1 cellular context compared by ENCODE assay signal in the genomic region with DNA sequence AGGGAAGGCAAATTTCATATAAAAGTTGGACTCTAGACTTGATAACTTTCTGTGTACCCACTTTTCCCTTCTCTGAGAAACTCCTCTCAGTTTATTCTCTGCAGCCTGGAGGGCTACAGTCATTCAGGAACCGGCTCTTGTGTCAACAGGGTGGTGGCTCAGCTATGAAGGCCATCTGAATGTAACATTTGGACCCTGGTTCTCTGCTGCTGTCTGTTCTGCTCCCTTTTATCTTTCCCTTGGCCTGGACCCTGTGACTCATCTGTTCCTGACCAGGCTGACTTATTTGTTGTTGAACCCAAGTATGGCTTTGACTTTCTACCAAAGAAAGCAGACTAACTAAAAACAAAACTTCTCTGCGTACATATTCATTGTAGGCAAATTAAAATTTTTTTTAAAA.
TF ChIP-seq lines count a peak whose summit lies in the region.

No MANE protein-coding gene starts in this region.

TF ChIP-seq in HepG2, 621 proteins besides CTCF, POLR2A, EP300 and RAD21 (continued from another document and continues in another):
- TF ChIP-seq, protein P1, sequence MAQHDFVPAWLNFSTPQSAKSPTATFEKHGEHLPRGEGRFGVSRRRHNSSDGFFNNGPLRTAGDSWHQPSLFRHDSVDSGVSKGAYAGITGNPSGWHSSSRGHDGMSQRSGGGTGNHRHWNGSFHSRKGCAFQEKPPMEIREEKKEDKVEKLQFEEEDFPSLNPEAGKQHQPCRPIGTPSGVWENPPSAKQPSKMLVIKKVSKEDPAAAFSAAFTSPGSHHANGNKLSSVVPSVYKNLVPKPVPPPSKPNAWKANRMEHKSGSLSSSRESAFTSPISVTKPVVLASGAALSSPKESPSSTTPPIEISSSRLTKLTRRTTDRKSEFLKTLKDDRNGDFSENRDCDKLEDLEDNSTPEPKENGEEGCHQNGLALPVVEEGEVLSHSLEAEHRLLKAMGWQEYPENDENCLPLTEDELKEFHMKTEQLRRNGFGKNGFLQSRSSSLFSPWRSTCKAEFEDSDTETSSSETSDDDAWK (CRISPR knock-in tag; IDR thresholded peaks at IDR 0.05) = no peak
- TF ChIP-seq IKZF4 (CRISPR knock-in tag; IDR thresholded peaks at IDR 0.05; ENCODE audit: borderline replicate concordance, low read depth, not compliant biosample characterization) = no peak
- TF ChIP-seq ZNF790 (CRISPR knock-in tag; IDR thresholded peaks at IDR 0.05; ENCODE audit: borderline replicate concordance) = no peak
- no peak for TF ChIP-seq ZNF101 (CRISPR knock-in tag; IDR thresholded peaks at IDR 0.05; ENCODE audit: borderline replicate concordance, low read depth)
- TF ChIP-seq, protein P2, sequence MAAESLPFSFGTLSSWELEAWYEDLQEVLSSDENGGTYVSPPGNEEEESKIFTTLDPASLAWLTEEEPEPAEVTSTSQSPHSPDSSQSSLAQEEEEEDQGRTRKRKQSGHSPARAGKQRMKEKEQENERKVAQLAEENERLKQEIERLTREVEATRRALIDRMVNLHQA (CRISPR knock-in tag; IDR thresholded peaks at IDR 0.05) = no peak
- TF ChIP-seq, protein P3, sequence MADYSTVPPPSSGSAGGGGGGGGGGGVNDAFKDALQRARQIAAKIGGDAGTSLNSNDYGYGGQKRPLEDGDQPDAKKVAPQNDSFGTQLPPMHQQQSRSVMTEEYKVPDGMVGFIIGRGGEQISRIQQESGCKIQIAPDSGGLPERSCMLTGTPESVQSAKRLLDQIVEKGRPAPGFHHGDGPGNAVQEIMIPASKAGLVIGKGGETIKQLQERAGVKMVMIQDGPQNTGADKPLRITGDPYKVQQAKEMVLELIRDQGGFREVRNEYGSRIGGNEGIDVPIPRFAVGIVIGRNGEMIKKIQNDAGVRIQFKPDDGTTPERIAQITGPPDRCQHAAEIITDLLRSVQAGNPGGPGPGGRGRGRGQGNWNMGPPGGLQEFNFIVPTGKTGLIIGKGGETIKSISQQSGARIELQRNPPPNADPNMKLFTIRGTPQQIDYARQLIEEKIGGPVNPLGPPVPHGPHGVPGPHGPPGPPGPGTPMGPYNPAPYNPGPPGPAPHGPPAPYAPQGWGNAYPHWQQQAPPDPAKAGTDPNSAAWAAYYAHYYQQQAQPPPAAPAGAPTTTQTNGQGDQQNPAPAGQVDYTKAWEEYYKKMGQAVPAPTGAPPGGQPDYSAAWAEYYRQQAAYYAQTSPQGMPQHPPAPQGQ (CRISPR knock-in tag; IDR thresholded peaks at IDR 0.05; ENCODE audit: borderline replicate concordance) = no peak
- TF ChIP-seq FOXA1 (IDR thresholded peaks at IDR 0.05) = peak; percentile 87
- peak; percentile 96 for TF ChIP-seq FOXA1 (CRISPR knock-in tag; IDR thresholded peaks at IDR 0.05)
- TF ChIP-seq ATM (IDR thresholded peaks at IDR 0.05; ENCODE audit: borderline replicate concordance) = no peak
- TF ChIP-seq ZNF768 (CRISPR knock-in tag; IDR thresholded peaks at IDR 0.05) = no peak
- peak; percentile 52; the same call in 1 of the 2 replicates for TF ChIP-seq SOX13 (IDR thresholded peaks at IDR 0.05)
- peak in 1 of 2 experiments; percentile 75; a peak in 2 of 4 replicates for TF ChIP-seq SOX13 (CRISPR knock-in tag; conservative IDR thresholded peaks at IDR 0.05 in 1 of 2, IDR thresholded peaks at IDR 0.05 in 1 of 2)
- 0 out of 2 replicates have a peak, but pooled peaks have one; percentile 50 for TF ChIP-seq SMAD3 (CRISPR knock-in tag; IDR thresholded peaks at IDR 0.05)
- TF ChIP-seq, protein P4, sequence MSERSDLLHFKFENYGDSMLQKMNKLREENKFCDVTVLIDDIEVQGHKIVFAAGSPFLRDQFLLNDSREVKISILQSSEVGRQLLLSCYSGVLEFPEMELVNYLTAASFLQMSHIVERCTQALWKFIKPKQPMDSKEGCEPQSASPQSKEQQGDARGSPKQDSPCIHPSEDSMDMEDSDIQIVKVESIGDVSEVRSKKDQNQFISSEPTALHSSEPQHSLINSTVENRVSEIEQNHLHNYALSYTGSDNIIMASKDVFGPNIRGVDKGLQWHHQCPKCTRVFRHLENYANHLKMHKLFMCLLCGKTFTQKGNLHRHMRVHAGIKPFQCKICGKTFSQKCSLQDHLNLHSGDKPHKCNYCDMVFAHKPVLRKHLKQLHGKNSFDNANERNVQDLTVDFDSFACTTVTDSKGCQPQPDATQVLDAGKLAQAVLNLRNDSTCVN (CRISPR knock-in tag; IDR thresholded peaks at IDR 0.05; ENCODE audit: borderline replicate concordance) = peak; percentile 94; the same call in 1 of the 2 replicates
- TF ChIP-seq MIER3 (CRISPR knock-in tag; IDR thresholded peaks at IDR 0.05; ENCODE audit: borderline replicate concordance) = peak; percentile 93; the same call in 1 of the 2 replicates
- no peak for TF ChIP-seq MYNN (CRISPR knock-in tag; IDR thresholded peaks at IDR 0.05; ENCODE audit: low read depth)
- no peak for TF ChIP-seq ZNF432 (CRISPR knock-in tag; IDR thresholded peaks at IDR 0.05; ENCODE audit: borderline replicate concordance)
- no peak for TF ChIP-seq ZSCAN25 (CRISPR knock-in tag; IDR thresholded peaks at IDR 0.05)
- no peak; the same call in 1 of the 2 replicates for TF ChIP-seq ZNF747 (CRISPR knock-in tag; IDR thresholded peaks at IDR 0.05; ENCODE audit: borderline replicate concordance)
- peak; percentile 25; the same call in 1 of the 2 replicates for TF ChIP-seq ZNF136 (CRISPR knock-in tag; IDR thresholded peaks at IDR 0.05; ENCODE audit: low read depth)
- no peak for TF ChIP-seq ZNF883 (CRISPR knock-in tag; IDR thresholded peaks at IDR 0.05; ENCODE audit: not compliant biosample characterization)
- no peak for TF ChIP-seq NFATC3 (CRISPR knock-in tag; IDR thresholded peaks at IDR 0.05)
- TF ChIP-seq, protein P5, sequence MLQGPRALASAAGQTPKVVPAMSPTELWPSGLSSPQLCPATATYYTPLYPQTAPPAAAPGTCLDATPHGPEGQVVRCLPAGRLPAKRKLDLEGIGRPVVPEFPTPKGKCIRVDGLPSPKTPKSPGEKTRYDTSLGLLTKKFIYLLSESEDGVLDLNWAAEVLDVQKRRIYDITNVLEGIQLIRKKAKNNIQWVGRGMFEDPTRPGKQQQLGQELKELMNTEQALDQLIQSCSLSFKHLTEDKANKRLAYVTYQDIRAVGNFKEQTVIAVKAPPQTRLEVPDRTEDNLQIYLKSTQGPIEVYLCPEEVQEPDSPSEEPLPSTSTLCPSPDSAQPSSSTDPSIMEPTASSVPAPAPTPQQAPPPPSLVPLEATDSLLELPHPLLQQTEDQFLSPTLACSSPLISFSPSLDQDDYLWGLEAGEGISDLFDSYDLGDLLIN (CRISPR knock-in tag; IDR thresholded peaks at IDR 0.05; ENCODE audit: borderline replicate concordance) = no peak
- no peak for TF ChIP-seq ZFP62 (CRISPR knock-in tag; IDR thresholded peaks at IDR 0.05)
- TF ChIP-seq, protein P6, sequence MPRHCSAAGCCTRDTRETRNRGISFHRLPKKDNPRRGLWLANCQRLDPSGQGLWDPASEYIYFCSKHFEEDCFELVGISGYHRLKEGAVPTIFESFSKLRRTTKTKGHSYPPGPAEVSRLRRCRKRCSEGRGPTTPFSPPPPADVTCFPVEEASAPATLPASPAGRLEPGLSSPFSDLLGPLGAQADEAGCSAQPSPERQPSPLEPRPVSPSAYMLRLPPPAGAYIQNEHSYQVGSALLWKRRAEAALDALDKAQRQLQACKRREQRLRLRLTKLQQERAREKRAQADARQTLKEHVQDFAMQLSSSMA (CRISPR knock-in tag; IDR thresholded peaks at IDR 0.05) = no peak
- TF ChIP-seq, protein P7, sequence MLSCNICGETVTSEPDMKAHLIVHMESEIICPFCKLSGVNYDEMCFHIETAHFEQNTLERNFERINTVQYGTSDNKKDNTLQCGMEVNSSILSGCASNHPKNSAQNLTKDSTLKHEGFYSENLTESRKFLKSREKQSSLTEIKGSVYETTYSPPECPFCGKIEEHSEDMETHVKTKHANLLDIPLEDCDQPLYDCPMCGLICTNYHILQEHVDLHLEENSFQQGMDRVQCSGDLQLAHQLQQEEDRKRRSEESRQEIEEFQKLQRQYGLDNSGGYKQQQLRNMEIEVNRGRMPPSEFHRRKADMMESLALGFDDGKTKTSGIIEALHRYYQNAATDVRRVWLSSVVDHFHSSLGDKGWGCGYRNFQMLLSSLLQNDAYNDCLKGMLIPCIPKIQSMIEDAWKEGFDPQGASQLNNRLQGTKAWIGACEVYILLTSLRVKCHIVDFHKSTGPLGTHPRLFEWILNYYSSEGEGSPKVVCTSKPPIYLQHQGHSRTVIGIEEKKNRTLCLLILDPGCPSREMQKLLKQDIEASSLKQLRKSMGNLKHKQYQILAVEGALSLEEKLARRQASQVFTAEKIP (CRISPR knock-in tag; IDR thresholded peaks at IDR 0.05; ENCODE audit: borderline replicate concordance) = no peak
- TF ChIP-seq, protein P8, sequence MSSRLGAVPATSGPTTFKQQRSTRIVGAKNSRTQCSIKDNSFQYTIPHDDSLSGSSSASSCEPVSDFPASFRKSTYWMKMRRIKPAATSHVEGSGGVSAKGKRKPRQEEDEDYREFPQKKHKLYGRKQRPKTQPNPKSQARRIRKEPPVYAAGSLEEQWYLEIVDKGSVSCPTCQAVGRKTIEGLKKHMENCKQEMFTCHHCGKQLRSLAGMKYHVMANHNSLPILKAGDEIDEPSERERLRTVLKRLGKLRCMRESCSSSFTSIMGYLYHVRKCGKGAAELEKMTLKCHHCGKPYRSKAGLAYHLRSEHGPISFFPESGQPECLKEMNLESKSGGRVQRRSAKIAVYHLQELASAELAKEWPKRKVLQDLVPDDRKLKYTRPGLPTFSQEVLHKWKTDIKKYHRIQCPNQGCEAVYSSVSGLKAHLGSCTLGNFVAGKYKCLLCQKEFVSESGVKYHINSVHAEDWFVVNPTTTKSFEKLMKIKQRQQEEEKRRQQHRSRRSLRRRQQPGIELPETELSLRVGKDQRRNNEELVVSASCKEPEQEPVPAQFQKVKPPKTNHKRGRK (CRISPR knock-in tag; IDR thresholded peaks at IDR 0.05) = no peak
- no peak for TF ChIP-seq FOXC1 (CRISPR knock-in tag; IDR thresholded peaks at IDR 0.05; ENCODE audit: borderline replicate concordance)
- TF ChIP-seq ATF7-NPFF (CRISPR knock-in tag; IDR thresholded peaks at IDR 0.05; ENCODE audit: low read depth) = no peak
- no peak for TF ChIP-seq NR1H2 (CRISPR knock-in tag; IDR thresholded peaks at IDR 0.05; ENCODE audit: borderline replicate concordance, low read depth)
- TF ChIP-seq ZNF234 (CRISPR knock-in tag; conservative IDR thresholded peaks at IDR 0.05) = no peak
- TF ChIP-seq SETDB1 (CRISPR knock-in tag; IDR thresholded peaks at IDR 0.05; ENCODE audit: borderline replicate concordance) = no peak
- TF ChIP-seq, protein P9, sequence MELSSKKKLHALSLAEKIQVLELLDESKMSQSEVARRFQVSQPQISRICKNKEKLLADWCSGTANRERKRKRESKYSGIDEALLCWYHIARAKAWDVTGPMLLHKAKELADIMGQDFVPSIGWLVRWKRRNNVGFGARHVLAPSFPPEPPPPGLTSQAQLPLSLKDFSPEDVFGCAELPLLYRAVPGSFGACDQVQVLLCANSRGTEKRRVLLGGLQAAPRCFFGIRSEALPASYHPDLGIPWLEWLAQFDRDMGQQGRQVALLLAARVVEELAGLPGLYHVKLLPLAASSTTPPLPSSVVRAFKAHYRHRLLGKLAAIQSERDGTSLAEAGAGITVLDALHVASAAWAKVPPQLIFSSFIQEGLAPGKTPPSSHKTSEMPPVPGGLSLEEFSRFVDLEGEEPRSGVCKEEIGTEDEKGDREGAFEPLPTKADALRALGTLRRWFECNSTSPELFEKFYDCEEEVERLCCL (CRISPR knock-in tag; IDR thresholded peaks at IDR 0.05; ENCODE audit: borderline replicate concordance) = no peak
- TF ChIP-seq, protein P10, sequence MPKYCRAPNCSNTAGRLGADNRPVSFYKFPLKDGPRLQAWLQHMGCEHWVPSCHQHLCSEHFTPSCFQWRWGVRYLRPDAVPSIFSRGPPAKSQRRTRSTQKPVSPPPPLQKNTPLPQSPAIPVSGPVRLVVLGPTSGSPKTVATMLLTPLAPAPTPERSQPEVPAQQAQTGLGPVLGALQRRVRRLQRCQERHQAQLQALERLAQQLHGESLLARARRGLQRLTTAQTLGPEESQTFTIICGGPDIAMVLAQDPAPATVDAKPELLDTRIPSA (CRISPR knock-in tag; IDR thresholded peaks at IDR 0.05; ENCODE audit: borderline replicate concordance) = no peak
- TF ChIP-seq, protein P11, sequence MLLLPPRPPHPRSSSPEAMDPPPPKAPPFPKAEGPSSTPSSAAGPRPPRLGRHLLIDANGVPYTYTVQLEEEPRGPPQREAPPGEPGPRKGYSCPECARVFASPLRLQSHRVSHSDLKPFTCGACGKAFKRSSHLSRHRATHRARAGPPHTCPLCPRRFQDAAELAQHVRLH (CRISPR knock-in tag; IDR thresholded peaks at IDR 0.05; ENCODE audit: borderline replicate concordance, low read depth) = peak; percentile 75; the same call in 1 of the 2 replicates
- no peak for TF ChIP-seq KLF12 (CRISPR knock-in tag; IDR thresholded peaks at IDR 0.05; ENCODE audit: borderline replicate concordance)
- TF ChIP-seq HIVEP1 (CRISPR knock-in tag; IDR thresholded peaks at IDR 0.05) = no peak
- no peak for TF ChIP-seq ZNF33A (CRISPR knock-in tag; IDR thresholded peaks at IDR 0.05; ENCODE audit: borderline replicate concordance)
- TF ChIP-seq, protein P12, sequence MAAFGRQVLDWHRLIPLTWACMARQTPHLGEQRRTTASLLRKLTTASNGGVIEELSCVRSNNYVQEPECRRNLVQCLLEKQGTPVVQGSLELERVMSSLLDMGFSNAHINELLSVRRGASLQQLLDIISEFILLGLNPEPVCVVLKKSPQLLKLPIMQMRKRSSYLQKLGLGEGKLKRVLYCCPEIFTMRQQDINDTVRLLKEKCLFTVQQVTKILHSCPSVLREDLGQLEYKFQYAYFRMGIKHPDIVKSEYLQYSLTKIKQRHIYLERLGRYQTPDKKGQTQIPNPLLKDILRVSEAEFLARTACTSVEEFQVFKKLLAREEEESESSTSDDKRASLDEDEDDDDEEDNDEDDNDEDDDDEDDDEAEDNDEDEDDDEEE (CRISPR knock-in tag; IDR thresholded peaks at IDR 0.05) = no peak
